9 cellular contexts compared by ENCODE assay signal in the genomic region with DNA sequence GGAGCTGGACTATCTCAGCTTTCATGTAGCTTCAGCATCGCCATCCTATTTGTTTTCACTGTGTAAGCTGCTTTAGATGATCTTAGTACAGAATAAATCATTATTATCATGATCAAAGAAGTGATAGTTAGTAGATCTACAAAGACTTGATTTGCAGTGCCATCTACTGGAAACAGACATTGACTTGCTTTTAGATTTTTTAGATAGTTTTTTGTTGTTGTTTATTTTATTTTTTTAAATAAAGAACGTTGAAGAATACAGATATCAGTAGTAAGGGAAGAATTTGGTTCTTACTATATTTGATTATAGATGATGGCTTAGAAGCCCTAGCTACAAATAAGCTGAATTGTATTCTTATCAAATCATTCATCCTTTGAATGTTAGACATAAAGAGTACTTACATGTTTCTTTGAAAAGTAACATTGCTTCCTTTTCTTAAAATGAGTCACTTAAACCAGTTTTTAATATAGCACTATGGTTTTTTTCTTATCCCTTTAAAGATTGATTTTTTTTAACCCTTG. TPM values are rescaled to one million over a fixed set of nuclear protein-coding genes. Genes with fewer than 3 reads are reported as not detected.
A peak's percentile ranks its signal among the peaks of the same experiment; 100 is the strongest.
DNase-seq lines count a peak whose midpoint lies in the region; ATAC-seq and TF ChIP-seq lines count a peak whose summit lies in the region.
"Had no signal": no experiment of that assay in that cellular context is flagged by ENCODE, and none has a peak within 500 bp of the region (broad histone marks: within the 10 kb centered on the region; RNA-seq: fewer than 3 reads in every experiment).

No MANE protein-coding gene starts in this region.

- no peaks in the 10 kb centered on the region for H4K20me1 ChIP-seq in GM23338 (replicated peaks; ENCODE audit: insufficient read depth)

- H3K4me1 ChIP-seq in GM23338 (ENCODE audit: insufficient read depth) (peaks cover 10% of the 10 kb centered on the region), adipocyte (ENCODE audit: control insufficient read depth, insufficient read depth, low read length) (no peaks in the 10 kb centered on the region), right lobe of liver (peaks cover 0 to 7% (median 0%) of the 10 kb centered on the region in 4 donors)

- H3K36me3 Mint-ChIP-seq in GM23338 (ENCODE audit: low read depth), result no peaks in the 10 kb centered on the region

- H3K4me3 ChIP-seq in AG10803 (ENCODE audit: low read length) (no peak overlapping the region), GM23338 (no peak overlapping the region), adipocyte (ENCODE audit: low read length) (no peak overlapping the region), right lobe of liver (no peak overlapping the region)

- H3K27me3 ChIP-seq in GM23338 (ENCODE audit: insufficient read depth) (peaks cover 33% of the 10 kb centered on the region), adipocyte (replicated peaks; ENCODE audit: control insufficient read depth, insufficient read depth, low read length) (peaks cover 28% of the 10 kb centered on the region), right lobe of liver (peaks cover 0 to 2% of the 10 kb centered on the region in 2 donors)

- no peak overlapping the region for H3K4me3 Mint-ChIP-seq in GM23338

- DNase-seq in AG10803 (ENCODE audit: low read depth) (peak; percentile 39), GM23338 (ENCODE audit: low spot score) (peak; percentile 44), adipocyte (ENCODE audit: low read depth) (peak; percentile 75), right lobe of liver (no peak), NCI-H2227 treated with DMSO at 0.1 percent for 48 hours (lab: John Stamatoyannopoulos, UW) (no peak)
- DNase-seq in activated CD4-positive, alpha-beta T cell treated with anti-CD3 and anti-CD28 coated beads for 48 hours, result no peak

- H3F3A ChIP-seq in GM23338 (replicated peaks; ENCODE audit: low read depth), result no peaks in the 10 kb centered on the region

- no peak overlapping the region for H3K4me2 ChIP-seq in GM23338

- no peaks in the 10 kb centered on the region for H3K9me2 ChIP-seq in GM23338 (ENCODE audit: insufficient read depth)

- peaks cover 25% of the 10 kb centered on the region for H3K27me3 Mint-ChIP-seq in GM23338 (ENCODE audit: insufficient read depth, low read depth, poor library complexity)

- H3K9me3 ChIP-seq in adipocyte (ENCODE audit: control insufficient read depth, low read length) (no peaks in the 10 kb centered on the region), right lobe of liver (no peaks in the 10 kb centered on the region)

- H3K4me1 Mint-ChIP-seq in GM23338, result peaks cover 6% of the 10 kb centered on the region

- ATAC-seq in GM23338, result no peak
- ATAC-seq in right lobe of liver, result peak in 2 of 4 donors; percentile 31 to 35
- no peak for ATAC-seq in GM18870 (IDR thresholded peaks at IDR 0.05; ENCODE audit: unreplicated experiment)
- ATAC-seq in GM21576 (IDR thresholded peaks at IDR 0.05; ENCODE audit: unreplicated experiment), result no peak

- TF ChIP-seq CTCF in AG10803 (conservative IDR thresholded peaks at IDR 0.05; ENCODE audit: low read length) (peak; percentile 58), GM23338 (conservative IDR thresholded peaks at IDR 0.05; ENCODE audit: low read depth in 2 of 2) (peak; percentile 57 to 73), right lobe of liver (IDR thresholded peaks at IDR 0.05) (peak; percentile 34 to 59 (median 56))

- 7% methylated on average over 2 of the region's 2 CpGs for WGBS in right lobe of liver (ENCODE audit: insufficient coverage, low coverage, low lambda C conversion rate, missing lambda C conversion rate)

- no peaks in the 10 kb centered on the region for H3K36me3 ChIP-seq in GM23338 (ENCODE audit: insufficient read depth)
- no peaks in the 10 kb centered on the region for H3K36me3 ChIP-seq in adipocyte (ENCODE audit: control insufficient read depth, insufficient read depth, low read length, severe bottlenecking)
- no peaks in the 10 kb centered on the region for H3K36me3 ChIP-seq in right lobe of liver

- no peak overlapping the region for H3K9ac ChIP-seq in adipocyte (ENCODE audit: low read length)

- intact Hi-C loops in right lobe of liver (cut with DNase I), result loop anchor here (10.0 kb wide), 2 partner anchors 502 to 742 kb away; no protein-coding TSS in a partner anchor

- no peaks in the 10 kb centered on the region for H3K79me2 ChIP-seq in GM23338 (replicated peaks; ENCODE audit: insufficient read depth)

- H3K27ac ChIP-seq in GM23338 (ENCODE audit: low read depth), result no peak overlapping the region
- H3K27ac ChIP-seq in right lobe of liver, result no peak overlapping the region
- H3K27ac ChIP-seq: HL-60 had no signal

- TF ChIP-seq POLR2A in right lobe of liver (IDR thresholded peaks at IDR 0.05), result no peak

- no peak overlapping the region for H2AFZ ChIP-seq in GM23338

- H3K27ac Mint-ChIP-seq in GM23338, result no peak overlapping the region

- no peaks in the 10 kb centered on the region; the same call in 2 of the 3 replicates for H3K9me3 Mint-ChIP-seq in GM23338

TF ChIP-seq in GM23338, 12 proteins besides CTCF, POLR2A, EP300 and RAD21 (continues in another document):
- TF ChIP-seq NANOG (IDR thresholded peaks at IDR 0.05; ENCODE audit: borderline replicate concordance) (no peak), ZNF114 (CRISPR knock-in tag; IDR thresholded peaks at IDR 0.05) (no peak), STAT1 (IDR thresholded peaks at IDR 0.05; ENCODE audit: unreplicated experiment) (no peak), EZH2phosphoT487 (IDR thresholded peaks at IDR 0.05; ENCODE audit: unreplicated experiment) (no peak)
- TF ChIP-seq, protein P1, sequence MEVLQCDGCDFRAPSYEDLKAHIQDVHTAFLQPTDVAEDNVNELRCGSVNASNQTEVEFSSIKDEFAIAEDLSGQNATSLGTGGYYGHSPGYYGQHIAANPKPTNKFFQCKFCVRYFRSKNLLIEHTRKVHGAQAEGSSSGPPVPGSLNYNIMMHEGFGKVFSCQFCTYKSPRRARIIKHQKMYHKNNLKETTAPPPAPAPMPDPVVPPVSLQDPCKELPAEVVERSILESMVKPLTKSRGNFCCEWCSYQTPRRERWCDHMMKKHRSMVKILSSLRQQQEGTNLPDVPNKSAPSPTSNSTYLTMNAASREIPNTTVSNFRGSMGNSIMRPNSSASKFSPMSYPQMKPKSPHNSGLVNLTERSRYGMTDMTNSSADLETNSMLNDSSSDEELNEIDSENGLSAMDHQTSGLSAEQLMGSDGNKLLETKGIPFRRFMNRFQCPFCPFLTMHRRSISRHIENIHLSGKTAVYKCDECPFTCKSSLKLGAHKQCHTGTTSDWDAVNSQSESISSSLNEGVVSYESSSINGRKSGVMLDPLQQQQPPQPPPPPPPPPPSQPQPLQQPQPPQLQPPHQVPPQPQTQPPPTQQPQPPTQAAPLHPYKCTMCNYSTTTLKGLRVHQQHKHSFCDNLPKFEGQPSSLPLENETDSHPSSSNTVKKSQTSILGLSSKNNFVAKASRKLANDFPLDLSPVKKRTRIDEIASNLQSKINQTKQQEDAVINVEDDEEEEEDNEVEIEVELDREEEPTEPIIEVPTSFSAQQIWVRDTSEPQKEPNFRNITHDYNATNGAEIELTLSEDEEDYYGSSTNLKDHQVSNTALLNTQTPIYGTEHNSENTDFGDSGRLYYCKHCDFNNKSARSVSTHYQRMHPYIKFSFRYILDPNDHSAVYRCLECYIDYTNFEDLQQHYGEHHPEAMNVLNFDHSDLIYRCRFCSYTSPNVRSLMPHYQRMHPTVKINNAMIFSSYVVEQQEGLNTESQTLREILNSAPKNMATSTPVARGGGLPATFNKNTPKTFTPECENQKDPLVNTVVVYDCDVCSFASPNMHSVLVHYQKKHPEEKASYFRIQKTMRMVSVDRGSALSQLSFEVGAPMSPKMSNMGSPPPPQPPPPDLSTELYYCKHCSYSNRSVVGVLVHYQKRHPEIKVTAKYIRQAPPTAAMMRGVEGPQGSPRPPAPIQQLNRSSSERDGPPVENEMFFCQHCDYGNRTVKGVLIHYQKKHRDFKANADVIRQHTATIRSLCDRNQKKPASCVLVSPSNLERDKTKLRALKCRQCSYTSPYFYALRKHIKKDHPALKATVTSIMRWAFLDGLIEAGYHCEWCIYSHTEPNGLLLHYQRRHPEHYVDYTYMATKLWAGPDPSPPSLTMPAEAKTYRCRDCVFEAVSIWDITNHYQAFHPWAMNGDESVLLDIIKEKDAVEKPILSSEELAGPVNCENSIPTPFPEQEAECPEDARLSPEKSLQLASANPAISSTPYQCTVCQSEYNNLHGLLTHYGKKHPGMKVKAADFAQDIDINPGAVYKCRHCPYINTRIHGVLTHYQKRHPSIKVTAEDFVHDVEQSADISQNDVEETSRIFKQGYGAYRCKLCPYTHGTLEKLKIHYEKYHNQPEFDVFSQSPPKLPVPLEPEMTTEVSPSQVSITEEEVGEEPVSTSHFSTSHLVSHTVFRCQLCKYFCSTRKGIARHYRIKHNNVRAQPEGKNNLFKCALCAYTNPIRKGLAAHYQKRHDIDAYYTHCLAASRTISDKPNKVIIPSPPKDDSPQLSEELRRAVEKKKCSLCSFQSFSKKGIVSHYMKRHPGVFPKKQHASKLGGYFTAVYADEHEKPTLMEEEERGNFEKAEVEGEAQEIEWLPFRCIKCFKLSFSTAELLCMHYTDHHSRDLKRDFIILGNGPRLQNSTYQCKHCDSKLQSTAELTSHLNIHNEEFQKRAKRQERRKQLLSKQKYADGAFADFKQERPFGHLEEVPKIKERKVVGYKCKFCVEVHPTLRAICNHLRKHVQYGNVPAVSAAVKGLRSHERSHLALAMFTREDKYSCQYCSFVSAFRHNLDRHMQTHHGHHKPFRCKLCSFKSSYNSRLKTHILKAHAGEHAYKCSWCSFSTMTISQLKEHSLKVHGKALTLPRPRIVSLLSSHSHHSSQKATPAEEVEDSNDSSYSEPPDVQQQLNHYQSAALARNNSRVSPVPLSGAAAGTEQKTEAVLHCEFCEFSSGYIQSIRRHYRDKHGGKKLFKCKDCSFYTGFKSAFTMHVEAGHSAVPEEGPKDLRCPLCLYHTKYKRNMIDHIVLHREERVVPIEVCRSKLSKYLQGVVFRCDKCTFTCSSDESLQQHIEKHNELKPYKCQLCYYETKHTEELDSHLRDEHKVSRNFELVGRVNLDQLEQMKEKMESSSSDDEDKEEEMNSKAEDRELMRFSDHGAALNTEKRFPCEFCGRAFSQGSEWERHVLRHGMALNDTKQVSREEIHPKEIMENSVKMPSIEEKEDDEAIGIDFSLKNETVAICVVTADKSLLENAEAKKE (CRISPR knock-in tag; IDR thresholded peaks at IDR 0.05), result no peak

RNA-seq across cellular contexts. Expression of gene SFMBT2, which starts 6.3 kb away (rescaled TPM):
- total RNA-seq in GM23338 (2014; rRNA removed; shearing (Covaris generic)), result 6.7 and 7.4 TPM in 2 replicates
- polyA plus RNA-seq in GM23338 (2016; fragmentation: Nextera tagmentation; extraction: Ambion mirVana), result 2.7 and 2.9 TPM in 2 replicates
- 1 to 10 TPM; 1.4 to 3.4 (median 1.8) TPM for total RNA-seq in right lobe of liver

Comparison
In these comparisons a context has a peak if more than half of its experiments do, and no peak if none do; other contexts are left out.
1. DNase-seq: peak in AG10803 (single experiment), GM23338 (single experiment) and adipocyte (single experiment); none in right lobe of liver (0 of 3), activated CD4-positive, alpha-beta T cell treated with anti-CD3 and anti-CD28 coated beads for 48 hours (single experiment) and NCI-H2227 treated with DMSO at 0.1 percent for 48 hours (single experiment).
2. Peak in every context shown above with its lines, with median percentiles within 50 percentile points of each other: CTCF ChIP-seq.